ENCODE assay signal across 16 cellular contexts in genomic region chr7:5296015-5296621, GRCh38. TPM values are rescaled to one million over a fixed set of nuclear protein-coding genes. Genes with fewer than 3 reads are reported as not detected.
A peak's percentile ranks its signal among the peaks of the same experiment; 100 is the strongest.
DNase-seq lines count a peak whose midpoint lies in the region; ATAC-seq, FAIRE-seq and TF ChIP-seq lines count a peak whose summit lies in the region.
"Had no signal": no experiment of that assay in that cellular context is flagged by ENCODE, and none has a peak within 500 bp of the region (broad histone marks: within the 10 kb centered on the region; RNA-seq: fewer than 3 reads in every experiment).

No MANE protein-coding gene starts in this region.

- H3K9me3 Mint-ChIP-seq in CD8-positive, alpha-beta T cell, result peaks cover 8% of the 10 kb centered on the region
- H3K9me3 Mint-ChIP-seq in T-cell (peaks cover 0 to 9% (median 9%) of the 10 kb centered on the region in 3 donors), memory B cell (peaks cover 2% of the 10 kb centered on the region)

- no peak overlapping the region for H3K4me2 ChIP-seq in GM12878 (ENCODE audit: control insufficient read depth, insufficient read depth)

- WGBS in GM12878 (ENCODE audit: insufficient coverage, insufficient replicate concordance, low lambda C conversion rate, missing lambda C conversion rate), result 38% methylated on average over 22 of the region's 30 CpGs
- WGBS in sigmoid colon, 2 donors, result 46 to 77% methylated on average over 30 of the region's 30 CpGs

- H3K27ac ChIP-seq in CD8-positive, alpha-beta T cell (ENCODE audit: low read depth, low read length), result no peak overlapping the region
- no peak overlapping the region for H3K27ac ChIP-seq in GM12878 (ENCODE audit: control insufficient read depth, insufficient read depth)
- no peak overlapping the region for H3K27ac ChIP-seq in sigmoid colon
- H3K27ac ChIP-seq: BLaER1, right atrium auricular region, stomach had no signal

- H3K9ac ChIP-seq in GM12878 (ENCODE audit: control insufficient read depth, insufficient read depth, low read length), result no peak overlapping the region

- H3K4me1 ChIP-seq in CD8-positive, alpha-beta T cell (ENCODE audit: insufficient read depth, low read length), result peaks cover 10% of the 10 kb centered on the region
- H3K4me1 ChIP-seq in GM12878 (ENCODE audit: control insufficient read depth, insufficient read depth, low read length) (peaks cover 3% of the 10 kb centered on the region; the same call in 1 of the 2 replicates), sigmoid colon (peaks cover 0 to 4% (median 0%) of the 10 kb centered on the region in 4 donors)
- H3K4me1 ChIP-seq: right atrium auricular region had no signal

- BruUV-seq in GM12878 (replicated peaks; lab: Mats Ljungman, UMichigan), result no TSS peak

- intact Hi-C loops in CD8-positive, alpha-beta T cell (cut with DNase I, micrococcal nuclease), result no loop called here
- intact Hi-C loops in GM12878 (cut with micrococcal nuclease; ENCODE audit: unreplicated experiment), result no loop called here
- intact Hi-C loops in head of caudate nucleus (cut with DNase I), result no loop called here
- intact Hi-C loops in sigmoid colon (cut with DNase I), result no loop called here

- no peak for TF ChIP-seq RAD21 in GM12878 (IDR thresholded peaks at IDR 0.05; ENCODE audit: insufficient read depth, low read depth, low read length)

- peaks cover 12% of the 10 kb centered on the region for H3K4me1 Mint-ChIP-seq in CD8-positive, alpha-beta T cell (ENCODE audit: low read depth)
- H3K4me1 Mint-ChIP-seq in T-cell, result peaks cover 10 to 19% (median 11%) of the 10 kb centered on the region in 3 donors
- peaks cover 14% of the 10 kb centered on the region for H3K4me1 Mint-ChIP-seq in memory B cell

- no peaks in the 10 kb centered on the region for H4K20me1 ChIP-seq in GM12878 (ENCODE audit: control insufficient read depth, insufficient read depth)

- no peak for TF ChIP-seq CTCF in CD8-positive, alpha-beta T cell (IDR thresholded peaks at IDR 0.05)
- TF ChIP-seq CTCF in GM12878 (IDR thresholded peaks at IDR 0.05 in 2 of 3, conservative IDR thresholded peaks at IDR 0.05 in 1 of 3; ENCODE audit: control insufficient read depth in 2 of 3, extremely low read depth in 1 of 3, insufficient read depth in 1 of 3, low read depth in 3 of 3, low read length in 3 of 3) (no peak), sigmoid colon (IDR thresholded peaks at IDR 0.05) (no peak)

- no peaks in the 10 kb centered on the region for H3K9me3 ChIP-seq in CD8-positive, alpha-beta T cell (ENCODE audit: low read length)
- H3K9me3 ChIP-seq in GM12878 (replicated peaks; ENCODE audit: control insufficient read depth, insufficient read depth, low read length), result no peaks in the 10 kb centered on the region; the same call in 2 of the 3 replicates
- H3K9me3 ChIP-seq in sigmoid colon, result peaks cover 0 to 2% (median 0%) of the 10 kb centered on the region in 4 donors
- H3K9me3 ChIP-seq: BLaER1, right atrium auricular region, stomach had no signal

- H3K27me3 Mint-ChIP-seq in CD8-positive, alpha-beta T cell (ENCODE audit: low read depth), result peaks cover 8% of the 10 kb centered on the region
- peaks cover 6% of the 10 kb centered on the region in 2 donors for H3K27me3 Mint-ChIP-seq in T-cell
- H3K27me3 Mint-ChIP-seq in memory B cell, result peaks cover 38% of the 10 kb centered on the region

- CTCF ChIA-PET in CD8-positive, alpha-beta T cell (lab: Charles Lee), result no interaction called here
- CTCF ChIA-PET in T-cell (lab: Charles Lee), result no interaction called here
- CTCF ChIA-PET in GM12878 (lab: Yijun Ruan, JAX), result no interaction called here

- H3K36me3 Mint-ChIP-seq in CD8-positive, alpha-beta T cell, result no peaks in the 10 kb centered on the region
- H3K36me3 Mint-ChIP-seq in T-cell (no peaks in the 10 kb centered on the region), memory B cell (peaks cover 2% of the 10 kb centered on the region)

- in situ Hi-C loops in GM12878 (cut with MboI), result no loop called here

- DNase-seq in CD8-positive, alpha-beta T cell, result peak in 2 of 7 experiments; percentile 20 to 42
- DNase-seq in T-cell, result peak in 12 of 34 experiments; percentile 4 to 29 (median 15)
- no peak for DNase-seq in GM12878 (ENCODE audit: low read depth, low spot score)
- DNase-seq in memory B cell (ENCODE audit: low spot score in 2 of 2), result no peak
- no peak for DNase-seq in head of caudate nucleus
- DNase-seq in sigmoid colon, result no peak
- DNase-seq: foreskin melanocyte, IMR-90, kidney glomerular epithelial cell, NCI-H1105, NCI-H510A, stomach had no signal

- POLR2A ChIA-PET in CD8-positive, alpha-beta T cell (lab: Charles Lee), result interaction anchor here (0.6 kb wide), 1 partner anchor 74 kb away, joined by 4 read pairs; no protein-coding TSS in a partner anchor
- POLR2A ChIA-PET in T-cell (lab: Charles Lee) (no interaction called here), GM12878 (lab: Charles Lee) (no interaction called here)

- no peak overlapping the region for H3K27ac Mint-ChIP-seq in CD8-positive, alpha-beta T cell
- no peak overlapping the region for H3K27ac Mint-ChIP-seq in T-cell
- H3K27ac Mint-ChIP-seq in memory B cell, result no peak overlapping the region

- SMC1A ChIA-PET in GM12878 (lab: Charles Lee; ENCODE audit: uncharacterized antibody, unreplicated experiment), result no interaction called here

- RAD21 ChIA-PET in GM12878 (lab: Charles Lee; ENCODE audit: unreplicated experiment), result no interaction called here

- H3K4me3 ChIP-seq in CD8-positive, alpha-beta T cell (ENCODE audit: low read depth, low read length), result no peak overlapping the region
- H3K4me3 ChIP-seq in GM12878, result no peak overlapping the region
- no peak overlapping the region for H3K4me3 ChIP-seq in sigmoid colon
- H3K4me3 ChIP-seq: right atrium auricular region had no signal

- H3K79me2 ChIP-seq in GM12878 (ENCODE audit: control insufficient read depth, insufficient read depth, low read length), result no peaks in the 10 kb centered on the region

- H3K36me3 ChIP-seq in CD8-positive, alpha-beta T cell (ENCODE audit: insufficient read depth, low read length), result no peaks in the 10 kb centered on the region
- H3K36me3 ChIP-seq in GM12878 (ENCODE audit: control insufficient read depth in 2 of 2, insufficient read depth in 2 of 2, low read length in 1 of 2), result no peaks in the 10 kb centered on the region
- no peaks in the 10 kb centered on the region for H3K36me3 ChIP-seq in sigmoid colon
- H3K36me3 ChIP-seq: right atrium auricular region, stomach had no signal

- no peak for FAIRE-seq in GM12878 (lab: Jason Lieb, UNC)

- no peak overlapping the region for H2AFZ ChIP-seq in GM12878 (ENCODE audit: control insufficient read depth, low read depth, low read length)

- no peaks in the 10 kb centered on the region for H3K27me3 ChIP-seq in CD8-positive, alpha-beta T cell (ENCODE audit: insufficient read depth, low read length)
- H3K27me3 ChIP-seq in GM12878 (replicated peaks in 1 of 2; ENCODE audit: control insufficient read depth in 2 of 2, insufficient read depth in 2 of 2, low read length in 1 of 2) (no peaks in the 10 kb centered on the region), sigmoid colon (peaks cover 0 to 15% (median 8%) of the 10 kb centered on the region in 3 donors)
- H3K27me3 ChIP-seq: BLaER1, right atrium auricular region had no signal

- peak overlapping the region; percentile 70 for H3K4me3 Mint-ChIP-seq in CD8-positive, alpha-beta T cell
- peak overlapping the region in 2 of 3 donors; percentile 51 to 83 for H3K4me3 Mint-ChIP-seq in T-cell
- peak overlapping the region; percentile 79 for H3K4me3 Mint-ChIP-seq in memory B cell

- peak; percentile 16 for ATAC-seq in CD8-positive, alpha-beta T cell
- peak in 1 of 4 experiments; percentile 10 for ATAC-seq in T-cell (replicated peaks in 1 of 4)
- ATAC-seq in GM12878, result peak; percentile 11; the same call in 1 of the 3 replicates
- no peak for ATAC-seq in memory B cell (ENCODE audit: low read depth)
- no peak for ATAC-seq in SK-N-SH treated with all-trans-retinoic acid at 6 μM for 48 hours
- no peak for ATAC-seq in HG03196 (IDR thresholded peaks at IDR 0.05; ENCODE audit: unreplicated experiment)

- no peak for TF ChIP-seq EP300 in GM12878 (IDR thresholded peaks at IDR 0.05; ENCODE audit: borderline replicate concordance in 1 of 2, control insufficient read depth in 1 of 2, low read depth in 2 of 2, low read length in 2 of 2)
- TF ChIP-seq EP300 in sigmoid colon (IDR thresholded peaks at IDR 0.05), result no peak

- TF ChIP-seq POLR2A in GM12878 (IDR thresholded peaks at IDR 0.05; ENCODE audit: low read depth, low read length) (no peak), sigmoid colon (IDR thresholded peaks at IDR 0.05) (no peak)

TF ChIP-seq in GM12878, 131 proteins besides CTCF, POLR2A, EP300 and RAD21 (continues in another document):
- TF ChIP-seq NBN (IDR thresholded peaks at IDR 0.05) (no peak), ZZZ3 (IDR thresholded peaks at IDR 0.05; ENCODE audit: control insufficient read depth, insufficient read length, low read depth) (no peak), JUNB (IDR thresholded peaks at IDR 0.05) (no peak), EED (IDR thresholded peaks at IDR 0.05; ENCODE audit: low read depth) (no peak), SREBF1 (IDR thresholded peaks at IDR 0.05; ENCODE audit: low read length) (no peak)

TF ChIP-seq in SK-N-SH treated with all-trans-retinoic acid at 6 μM for 48 hours, 23 proteins besides CTCF, POLR2A, EP300 and RAD21 (continues in another document):
- no peak for TF ChIP-seq ZNF8 (CRISPR knock-in tag; IDR thresholded peaks at IDR 0.05)
- TF ChIP-seq GLIS3 (CRISPR knock-in tag; IDR thresholded peaks at IDR 0.05), result no peak

RNA-seq across cellular contexts. Expression of gene SLC29A4, which starts 13.4 kb away (rescaled TPM):
- under 1 TPM; 0.16 to 0.17 TPM for total RNA-seq in CD8-positive, alpha-beta T cell
- total RNA-seq in T-cell (under 1 TPM; 0.20 to 0.49 (median 0.32) TPM), GM12878 (2014; rRNA removed) (0.11 and 0.49 TPM in 2 replicates), GM12878 (2014; rRNA removed; fragmentation: Illumina TruSeq; extraction: Trizol) (0.09 and 0.31 TPM in 2 replicates), GM12878 (2021) (0.45 and 0.72 TPM in 2 replicates), sigmoid colon (1 to 10 TPM in 3 of 4 donors, under 1 TPM in 1; 0.33 to 3.0 (median 1.4) TPM)
- 2.6 and 2.7 TPM in 2 replicates for total RNA-seq in GM12878 (2013; cell fraction: nucleolus; rRNA removed)
- polyA plus RNA-seq in GM12878 (2011; ENCODE audit: low read depth), result 1.1 TPM
- polyA plus RNA-seq in GM12878 (2011; rRNA removed) (0.24 and 0.34 TPM in 2 replicates), GM12878 (2014; fragmentation: Illumina TruSeq; extraction: Trizol) (0.15 TPM in 1 of 2 replicates, not detected in the other), GM12878 (2014; fragmentation: Nextera tagmentation; extraction: Ambion mirVana) (not detected), GM12878 (2014; rRNA removed) (0.14 and 0.39 TPM in 2 replicates), GM12878 (2016; fragmentation: Nextera tagmentation; extraction: Ambion mirVana) (under 1 TPM in 1 of 2 experiments, not detected in 1; 0.23 TPM), sigmoid colon (1 to 10 TPM; 1.6 to 5.6 (median 4.8) TPM)
- 0.36 and 0.59 TPM in 2 replicates for polyA plus RNA-seq in GM12878 (2011; cell fraction: cytosol; rRNA removed)
- polyA plus RNA-seq in GM12878 (2011; cell fraction: nucleus; rRNA removed), result 1.3 and 1.8 TPM in 2 replicates
- polyA plus RNA-seq in GM12878 (2012), result 1.9 and 2.1 TPM in 2 replicates
- 0.66 and 1.1 TPM in 2 replicates for polyA minus RNA-seq in GM12878 (2011; rRNA and poly(A)+ RNA removed)
- polyA minus RNA-seq in GM12878 (2011; cell fraction: cytosol; rRNA and poly(A)+ RNA removed), result not detected in 2 replicates
- polyA minus RNA-seq in GM12878 (2011; cell fraction: nucleus; rRNA and poly(A)+ RNA removed), result 0.10 and 0.60 TPM in 2 replicates

Comparison
In these comparisons a context has a peak if more than half of its experiments do, and no peak if none do; other contexts are left out.
1. ATAC-seq: peak in CD8-positive, alpha-beta T cell (single experiment) and GM12878 (single experiment); none in memory B cell (single experiment), SK-N-SH treated with all-trans-retinoic acid at 6 μM for 48 hours (single experiment) and HG03196 (single experiment).
2. Peak in every context shown above with its lines, with median percentiles within 50 percentile points of each other: H3K4me3 Mint-ChIP-seq.